Comparison of ENCODE assay signal across 12 cellular contexts in genomic region chr5:112475747-112476435, GRCh38. TPM values are rescaled to one million over a fixed set of nuclear protein-coding genes. Genes with fewer than 3 reads are reported as not detected.
A peak's percentile ranks its signal among the peaks of the same experiment; 100 is the strongest.
DNase-seq lines count a peak whose midpoint lies in the region; ATAC-seq and TF ChIP-seq lines count a peak whose summit lies in the region.
"Had no signal": no experiment of that assay in that cellular context is flagged by ENCODE, and none has a peak within 500 bp of the region (broad histone marks: within the 10 kb centered on the region; RNA-seq: fewer than 3 reads in every experiment).

No MANE protein-coding gene starts in this region.

- H3K27me3 ChIP-seq in kidney epithelial cell (ENCODE audit: control insufficient read depth, insufficient read depth, low read length) = no peaks in the 10 kb centered on the region
- H3K27me3 ChIP-seq: testis had no signal

- CTCF ChIA-PET in activated CD4-positive, alpha-beta memory T cell treated with anti-CD3 and anti-CD28 coated beads for 36 hours (lab: Charles Lee) = no interaction called here
- CTCF ChIA-PET in activated CD4-positive, alpha-beta memory T cell treated with anti-CD3 and anti-CD28 coated beads, Interleukin-2, amount 10 ng/mL, durations not matched to agents 7 days and 5 days (lab: Charles Lee) = no interaction called here

- no peak overlapping the region for H3K4me3 Mint-ChIP-seq in activated CD4-positive, alpha-beta memory T cell treated with anti-CD3 and anti-CD28 coated beads for 36 hours
- H3K4me3 Mint-ChIP-seq in activated CD4-positive, alpha-beta memory T cell treated with anti-CD3 and anti-CD28 coated beads, Interleukin-2, amount 10 ng/mL, durations not matched to agents 7 days and 5 days = no peak overlapping the region
- H3K4me3 Mint-ChIP-seq: CD8-positive, alpha-beta memory T cell had no signal

- TF ChIP-seq CTCF in kidney epithelial cell (IDR thresholded peaks at IDR 0.05; ENCODE audit: insufficient read depth, low read length, poor library complexity, severe bottlenecking) = no peak

- POLR2A ChIA-PET in activated CD4-positive, alpha-beta memory T cell treated with anti-CD3 and anti-CD28 coated beads for 36 hours (lab: Charles Lee) = no interaction called here
- POLR2A ChIA-PET in activated CD4-positive, alpha-beta memory T cell treated with anti-CD3 and anti-CD28 coated beads, Interleukin-2, amount 10 ng/mL, durations not matched to agents 7 days and 5 days (lab: Charles Lee) = no interaction called here

- no peak overlapping the region for H3K27ac Mint-ChIP-seq in activated CD4-positive, alpha-beta memory T cell treated with anti-CD3 and anti-CD28 coated beads for 36 hours
- H3K27ac Mint-ChIP-seq in activated CD4-positive, alpha-beta memory T cell treated with anti-CD3 and anti-CD28 coated beads, Interleukin-2, amount 10 ng/mL, durations not matched to agents 7 days and 5 days = no peak overlapping the region

- intact Hi-C loops in activated CD4-positive, alpha-beta memory T cell treated with anti-CD3 and anti-CD28 coated beads for 36 hours (cut with micrococcal nuclease) = no loop called here

- H3K36me3 Mint-ChIP-seq in activated CD4-positive, alpha-beta memory T cell treated with anti-CD3 and anti-CD28 coated beads for 36 hours = no peaks in the 10 kb centered on the region
- no peaks in the 10 kb centered on the region for H3K36me3 Mint-ChIP-seq in activated CD4-positive, alpha-beta memory T cell treated with anti-CD3 and anti-CD28 coated beads, Interleukin-2, amount 10 ng/mL, durations not matched to agents 7 days and 5 days (ENCODE audit: low read depth)
- H3K36me3 Mint-ChIP-seq: CD8-positive, alpha-beta memory T cell had no signal

- H3K36me3 ChIP-seq in kidney epithelial cell (ENCODE audit: control insufficient read depth, insufficient read depth, low read length) = no peaks in the 10 kb centered on the region

- H3K4me1 Mint-ChIP-seq in activated CD4-positive, alpha-beta memory T cell treated with anti-CD3 and anti-CD28 coated beads for 36 hours (ENCODE audit: low read depth) = no peaks in the 10 kb centered on the region
- no peaks in the 10 kb centered on the region for H3K4me1 Mint-ChIP-seq in activated CD4-positive, alpha-beta memory T cell treated with anti-CD3 and anti-CD28 coated beads, Interleukin-2, amount 10 ng/mL, durations not matched to agents 7 days and 5 days
- H3K4me1 Mint-ChIP-seq: CD8-positive, alpha-beta memory T cell had no signal

- no peaks in the 10 kb centered on the region for H3K9me3 Mint-ChIP-seq in activated CD4-positive, alpha-beta memory T cell treated with anti-CD3 and anti-CD28 coated beads for 36 hours
- no peaks in the 10 kb centered on the region for H3K9me3 Mint-ChIP-seq in activated CD4-positive, alpha-beta memory T cell treated with anti-CD3 and anti-CD28 coated beads, Interleukin-2, amount 10 ng/mL, durations not matched to agents 7 days and 5 days
- H3K9me3 Mint-ChIP-seq: CD8-positive, alpha-beta memory T cell had no signal

- H3K27me3 Mint-ChIP-seq in activated CD4-positive, alpha-beta memory T cell treated with anti-CD3 and anti-CD28 coated beads for 36 hours = peaks cover 4% of the 10 kb centered on the region
- H3K27me3 Mint-ChIP-seq in activated CD4-positive, alpha-beta memory T cell treated with anti-CD3 and anti-CD28 coated beads, Interleukin-2, amount 10 ng/mL, durations not matched to agents 7 days and 5 days = peaks cover 12% of the 10 kb centered on the region

- ATAC-seq in HG02759 (IDR thresholded peaks at IDR 0.05; ENCODE audit: unreplicated experiment) = no peak

- H3K27ac ChIP-seq in cingulate gyrus (ENCODE audit: low read depth, low read length) = peak overlapping the region; percentile 82
- peak overlapping the region; percentile 86 for H3K27ac ChIP-seq in substantia nigra (ENCODE audit: low read depth, low read length, poor library complexity, severe bottlenecking)
- H3K27ac ChIP-seq: testis had no signal

- no peak overlapping the region for H3K4me3 ChIP-seq in kidney epithelial cell (ENCODE audit: low read depth, low read length)
- H3K4me3 ChIP-seq: testis had no signal

- DNase-seq in NCI-H446 treated with DMSO at 0.1 percent for 48 hours (lab: John Stamatoyannopoulos, UW) (peak; percentile 80), kidney epithelial cell (ENCODE audit: low read depth) (peak; percentile 28), substantia nigra (lab: John Stamatoyannopoulos, UW) (peak in 5 of 49 donors; percentile 3 to 54 (median 14))
- DNase-seq in activated CD4-positive, alpha-beta memory T cell treated with anti-CD3 and anti-CD28 coated beads for 36 hours = no peak
- no peak for DNase-seq in activated CD4-positive, alpha-beta memory T cell treated with anti-CD3 and anti-CD28 coated beads, Interleukin-2, amount 10 ng/mL, durations not matched to agents 7 days and 5 days
- DNase-seq: CD8-positive, alpha-beta memory T cell; effector CD4-positive, alpha-beta T cell; NCI-H1048; NCI-H226; testis had no signal

RNA-seq across cellular contexts. Expression of gene EPB41L4A, which starts 56.8 kb away (rescaled TPM):
- 17.9 and 30.6 TPM in 2 replicates for total RNA-seq in kidney epithelial cell
- total RNA-seq in activated CD4-positive, alpha-beta memory T cell treated with anti-CD3 and anti-CD28 coated beads for 36 hours = 1 to 10 TPM in 1 of 2 experiments, under 1 TPM in 1; 0.95 to 1.5 TPM
- total RNA-seq in activated CD4-positive, alpha-beta memory T cell treated with anti-CD3 and anti-CD28 coated beads, Interleukin-2, amount 10 ng/mL, durations not matched to agents 7 days and 5 days = 1 to 10 TPM; 2.3 to 3.3 TPM

Comparison
In these comparisons a context has a peak if more than half of its experiments do, and no peak if none do; other contexts are left out.
1. DNase-seq: peak in NCI-H446 treated with DMSO at 0.1 percent for 48 hours (single experiment) and kidney epithelial cell (single experiment); none in activated CD4-positive, alpha-beta memory T cell treated with anti-CD3 and anti-CD28 coated beads for 36 hours (single experiment) and activated CD4-positive, alpha-beta memory T cell treated with anti-CD3 and anti-CD28 coated beads, Interleukin-2, amount 10 ng/mL, durations not matched to agents 7 days and 5 days (single experiment).